Comparison of ENCODE assay signal across 8 cellular contexts in genomic region chr16:2512920-2513404, GRCh38. TPM values are rescaled to one million over a fixed set of nuclear protein-coding genes. Genes with fewer than 3 reads are reported as not detected.
DNase-seq lines count a peak whose midpoint lies in the region; ATAC-seq and TF ChIP-seq lines count a peak whose summit lies in the region.

No MANE protein-coding gene starts in this region.

- peaks cover 70% of the 10 kb centered on the region for H3K4me1 ChIP-seq in OCI-LY3 (ENCODE audit: low read length)

- H3K36me3 ChIP-seq in OCI-LY3 (replicated peaks; ENCODE audit: low read depth, low read length) = peaks cover 5% of the 10 kb centered on the region
- no peaks in the 10 kb centered on the region for H3K36me3 ChIP-seq in neural cell (ENCODE audit: insufficient read depth, low read length)

- H3K9me3 Mint-ChIP-seq in effector memory CD8-positive, alpha-beta T cell = no peaks in the 10 kb centered on the region

- no peaks in the 10 kb centered on the region for H3K9me3 ChIP-seq in OCI-LY3 (ENCODE audit: insufficient read depth, low read length)
- no peaks in the 10 kb centered on the region for H3K9me3 ChIP-seq in neural cell (ENCODE audit: low read length)

- H3K27ac ChIP-seq in OCI-LY3 (ENCODE audit: low read length) = peak overlapping the region; percentile 67
- peak overlapping the region; percentile 98 for H3K27ac ChIP-seq in neural cell (ENCODE audit: low read length)

- H3K9ac ChIP-seq in OCI-LY3 (ENCODE audit: low read length) (peak overlapping the region; percentile 97), neural cell (ENCODE audit: low read length) (peak overlapping the region; percentile 96)

- peak overlapping the region; percentile 89 for H3K4me2 ChIP-seq in OCI-LY3 (ENCODE audit: low read length)
- H3K4me2 ChIP-seq in neural cell (ENCODE audit: low read length) = peak overlapping the region; percentile 76

- peak overlapping the region; percentile 96 for H3K27ac Mint-ChIP-seq in effector memory CD8-positive, alpha-beta T cell

- H3K36me3 Mint-ChIP-seq in effector memory CD8-positive, alpha-beta T cell (ENCODE audit: insufficient read depth) = peaks cover 49% of the 10 kb centered on the region

- peak; percentile 43 for DNase-seq in activated CD8-positive, alpha-beta memory T cell treated with anti-CD3 and anti-CD28 coated beads, Interleukin-2, amount 50 U/mL, for 4 hours
- no peak for DNase-seq in activated CD8-positive, alpha-beta memory T cell treated with anti-CD3 and anti-CD28 coated beads, Interleukin-2, amount 50 U/mL, for 48 hours
- DNase-seq in effector memory CD8-positive, alpha-beta T cell = peak in 2 of 3 experiments; percentile 41 to 46
- DNase-seq in AML-193 (lab: John Stamatoyannopoulos, UW) = no peak

- ATAC-seq in effector memory CD8-positive, alpha-beta T cell (replicated peaks) = peak; percentile 9
- ATAC-seq in GM18867 (IDR thresholded peaks at IDR 0.05; ENCODE audit: unreplicated experiment) (no peak), GM18519 (IDR thresholded peaks at IDR 0.05; ENCODE audit: low FRiP score, unreplicated experiment) (no peak)

- no peak for TF ChIP-seq EP300 in neural cell (conservative IDR thresholded peaks at IDR 0.05; ENCODE audit: poor library complexity, severe bottlenecking)

- no peaks in the 10 kb centered on the region for H3K27me3 Mint-ChIP-seq in effector memory CD8-positive, alpha-beta T cell

- H3K79me2 ChIP-seq in OCI-LY3 (ENCODE audit: low read length) = peaks cover 44% of the 10 kb centered on the region
- H3K79me2 ChIP-seq in neural cell (replicated peaks; ENCODE audit: insufficient read depth, low read length) = peaks cover 35% of the 10 kb centered on the region

- TF ChIP-seq RAD21 in neural cell (conservative IDR thresholded peaks at IDR 0.05) = no peak

- no peaks in the 10 kb centered on the region for H3F3A ChIP-seq in neural cell (ENCODE audit: insufficient read depth, low read length, poor library complexity, severe bottlenecking)

- no peaks in the 10 kb centered on the region for H3K9me2 ChIP-seq in neural cell (ENCODE audit: insufficient read depth, low read length)

- H3K4me3 ChIP-seq in OCI-LY3 (ENCODE audit: low read length) (peak overlapping the region; percentile 100), neural cell (ENCODE audit: low read length) (peak overlapping the region; percentile 92)

- peaks cover 36% of the 10 kb centered on the region for H4K20me1 ChIP-seq in OCI-LY3 (ENCODE audit: insufficient read depth, low read length)
- H4K20me1 ChIP-seq in neural cell (ENCODE audit: insufficient read depth) = peaks cover 24% of the 10 kb centered on the region

- H2AFZ ChIP-seq in OCI-LY3 (ENCODE audit: low read depth, low read length) = no peak overlapping the region
- H2AFZ ChIP-seq in neural cell (ENCODE audit: low read depth, low read length) = peak overlapping the region; percentile 87

- peaks cover 38 to 48% of the 10 kb centered on the region in 2 donors for H3K4me1 Mint-ChIP-seq in effector memory CD8-positive, alpha-beta T cell (ENCODE audit: low read depth in 2 of 2)

- TF ChIP-seq CTCF in OCI-LY3 (IDR thresholded peaks at IDR 0.05; ENCODE audit: low read depth, low read length) (no peak), neural cell (IDR thresholded peaks at IDR 0.05; ENCODE audit: poor library complexity, severe bottlenecking) (peak; percentile 30)

- H3K27me3 ChIP-seq in OCI-LY3 (ENCODE audit: low read depth, low read length) = no peaks in the 10 kb centered on the region
- no peaks in the 10 kb centered on the region for H3K27me3 ChIP-seq in neural cell (ENCODE audit: insufficient read depth, low read depth, low read length)

- peak overlapping the region; percentile 88 to 90 for H3K4me3 Mint-ChIP-seq in effector memory CD8-positive, alpha-beta T cell

TF ChIP-seq in neural cell, 6 proteins besides CTCF, POLR2A, EP300 and RAD21:
- TF ChIP-seq MXI1 (conservative IDR thresholded peaks at IDR 0.05; ENCODE audit: poor library complexity, severe bottlenecking) (no peak), TAF1 (IDR thresholded peaks at IDR 0.05; ENCODE audit: low read depth) (no peak), SMC3 (conservative IDR thresholded peaks at IDR 0.05; ENCODE audit: poor library complexity) (no peak)
TF ChIP-seq in neural cell: peak in this region for 0.

RNA-seq across cellular contexts. Expression of gene ATP6V0C, which starts 0.8 kb away (rescaled TPM):
- polyA plus RNA-seq in neural cell = 89.7 and 100 TPM in 2 replicates
- polyA minus RNA-seq in neural cell = 42.8 and 46.3 TPM in 2 replicates

RNA-seq across cellular contexts. Expression of gene AMDHD2, which starts 7.2 kb away (rescaled TPM):
- polyA plus RNA-seq in neural cell = 50.0 and 80.3 TPM in 2 replicates
- 17.0 and 19.5 TPM in 2 replicates for polyA minus RNA-seq in neural cell

RNA-seq across cellular contexts. Expression of gene CEMP1, which starts 18.2 kb away (rescaled TPM):
- polyA plus RNA-seq in neural cell = 0.46 TPM in 1 of 2 replicates, not detected in the other
- 0.97 and 1.6 TPM in 2 replicates for polyA minus RNA-seq in neural cell

RNA-seq across cellular contexts. Expression of gene PDPK1, which starts 24.9 kb away (rescaled TPM):
- 18.6 and 20.1 TPM in 2 replicates for polyA plus RNA-seq in neural cell
- 36.8 and 45.3 TPM in 2 replicates for polyA minus RNA-seq in neural cell

RNA-seq across cellular contexts. Expression of gene TBC1D24, which starts 38.0 kb away (rescaled TPM):
- polyA plus RNA-seq in neural cell = 27.1 and 30.1 TPM in 2 replicates
- polyA minus RNA-seq in neural cell = 43.1 and 46.7 TPM in 2 replicates

Comparison
In these comparisons a context has a peak if more than half of its experiments do, and no peak if none do; other contexts are left out.
1. DNase-seq: peak in activated CD8-positive, alpha-beta memory T cell treated with anti-CD3 and anti-CD28 coated beads, Interleukin-2, amount 50 U/mL, for 4 hours (single experiment) and effector memory CD8-positive, alpha-beta T cell (2 of 3); none in activated CD8-positive, alpha-beta memory T cell treated with anti-CD3 and anti-CD28 coated beads, Interleukin-2, amount 50 U/mL, for 48 hours (single experiment) and AML-193 (0 of 2).